22 cellular contexts compared by ENCODE assay signal in genomic region chr7:86937499-86937898, GRCh38.
"Had no signal": no experiment of that assay in that cellular context is flagged by ENCODE, and none has a peak within 500 bp of the region (broad histone marks: within the 10 kb centered on the region; RNA-seq: fewer than 3 reads in every experiment).

No MANE protein-coding gene starts in this region.

- H3K4me1 ChIP-seq: vagina had no signal

- DNase-seq: cortex of kidney; dorsolateral prefrontal cortex; effector CD8-positive, alpha-beta T cell; gastrocnemius medialis; heart right ventricle; hypothalamus; kidney glomerular epithelial cell; mammary epithelial cell; mucosa of descending colon; naive thymus-derived CD8-positive, alpha-beta T cell; ovary; right cardiac atrium; stimulated activated CD4-positive, alpha-beta T cell treated with anti-CD3 and anti-CD28 coated beads, Interleukin-4, amount 100 ng/mL, for 1 hour; stimulated activated CD8-positive, alpha-beta memory T cell treated with anti-CD3 and anti-CD28 coated beads, Interleukin-4, amount 100 ng/mL, for 48 hours; stimulated activated naive CD8-positive, alpha-beta T cell treated with anti-CD3 and anti-CD28 coated beads, Interleukin-15, Interleukin-2, amounts not matched to agents 100 U/mL and 50 U/mL, for 24 hours; tibial artery; upper lobe of left lung had no signal

- H3K36me3 Mint-ChIP-seq: stimulated activated effector memory CD8-positive, alpha-beta T cell treated with anti-CD3 and anti-CD28 coated beads, Interleukin-12 subunit alpha, Interleukin-12 subunit beta, amount 100 ng/mL, for 72 hours had no signal

- H3K4me3 Mint-ChIP-seq: naive thymus-derived CD8-positive, alpha-beta T cell; neural crest cell; stimulated activated effector memory CD8-positive, alpha-beta T cell treated with anti-CD3 and anti-CD28 coated beads, Interleukin-12 subunit alpha, Interleukin-12 subunit beta, amount 100 ng/mL, for 72 hours had no signal

- H3K9me3 ChIP-seq: gastrocnemius medialis, heart right ventricle, mucosa of descending colon, ovary, tibial artery, upper lobe of left lung, vagina had no signal

- H3K4me1 Mint-ChIP-seq: naive thymus-derived CD8-positive, alpha-beta T cell; stimulated activated effector memory CD8-positive, alpha-beta T cell treated with anti-CD3 and anti-CD28 coated beads, Interleukin-12 subunit alpha, Interleukin-12 subunit beta, amount 100 ng/mL, for 72 hours had no signal

- H3K4me3 ChIP-seq: dorsolateral prefrontal cortex, gastrocnemius medialis, heart right ventricle, mucosa of descending colon, ovary, tibial artery, upper lobe of left lung, vagina had no signal

- H3K27ac ChIP-seq: gastrocnemius medialis, heart right ventricle, ovary, tibial artery, upper lobe of left lung, vagina had no signal

- ATAC-seq: esophagus mucosa; gastrocnemius medialis; heart right ventricle; left lobe of liver; mucosa of descending colon; naive thymus-derived CD8-positive, alpha-beta T cell; right cardiac atrium; stimulated activated effector memory CD8-positive, alpha-beta T cell treated with anti-CD3 and anti-CD28 coated beads, Interleukin-12 subunit alpha, Interleukin-12 subunit beta, amount 100 ng/mL, for 72 hours; stimulated activated naive CD8-positive, alpha-beta T cell treated with anti-CD3 and anti-CD28 coated beads, Interleukin-15, Interleukin-2, amounts not matched to agents 100 U/mL and 50 U/mL, for 24 hours had no signal

- H3K9me3 Mint-ChIP-seq: naive thymus-derived CD8-positive, alpha-beta T cell; neural crest cell; stimulated activated effector memory CD8-positive, alpha-beta T cell treated with anti-CD3 and anti-CD28 coated beads, Interleukin-12 subunit alpha, Interleukin-12 subunit beta, amount 100 ng/mL, for 72 hours had no signal

- H3K36me3 ChIP-seq: gastrocnemius medialis, ovary, vagina had no signal

- H3K27me3 ChIP-seq: dorsolateral prefrontal cortex, gastrocnemius medialis, heart right ventricle, ovary, tibial artery, upper lobe of left lung, vagina had no signal

- H3K27ac Mint-ChIP-seq: naive thymus-derived CD8-positive, alpha-beta T cell; stimulated activated effector memory CD8-positive, alpha-beta T cell treated with anti-CD3 and anti-CD28 coated beads, Interleukin-12 subunit alpha, Interleukin-12 subunit beta, amount 100 ng/mL, for 72 hours had no signal
